Comparison of ENCODE assay signal across 31 cellular contexts in genomic region chr1:89746424-89747149, GRCh38.
"Had no signal": no experiment of that assay in that cellular context is flagged by ENCODE, and none has a peak within 500 bp of the region (broad histone marks: within the 10 kb centered on the region; RNA-seq: fewer than 3 reads in every experiment).

No MANE protein-coding gene starts in this region.

- FAIRE-seq: endometrium, pancreas, small intestine had no signal

- DNase-seq: activated B cell treated with CpG ODN at 0.5 μM for 24 hours; activated CD8-positive, alpha-beta memory T cell treated with anti-CD3 and anti-CD28 coated beads, Interleukin-2, amount 50 U/mL, for 48 hours; activated gamma-delta T cell treated with Interleukin-2 at 50 U/mL for 16 hours; activated naive CD4-positive, alpha-beta T cell treated with anti-CD3 and anti-CD28 coated beads, Interleukin-2, amount 50 U/mL, for 16 hours; adrenal gland; aorta; body of pancreas; cerebellar nuclear complex; colonic mucosa; effector CD8-positive, alpha-beta T cell; esophagus squamous epithelium; foreskin melanocyte; kidney glomerular epithelial cell; lower lobe of right lung; mesenchymal stem cell; naive thymus-derived CD8-positive, alpha-beta T cell; nucleus accumbens; pancreas; retina; sigmoid colon; small intestine; stimulated activated CD4-positive, alpha-beta T cell treated with anti-CD3 and anti-CD28 coated beads, Interleukin-4, amount 100 ng/mL, for 24 hours had no signal

- ATAC-seq: body of pancreas; left lobe of liver; lower lobe of right lung; naive thymus-derived CD8-positive, alpha-beta T cell; pancreas; SK-N-SH treated with all-trans-retinoic acid at 6 μM for 48 hours; stimulated activated memory B cell treated with anti-CD40 and anti-IgM and Interleukin-4, amounts not matched to agents 10 μg/mL and 1 μg/mL and 100 μg/mL, for 72 hours had no signal

- H3K27ac ChIP-seq: adrenal gland, body of pancreas, cardiac muscle cell, colonic mucosa, epithelial cell of prostate, esophagus squamous epithelium, lower lobe of right lung, pancreas, prostate gland, sigmoid colon, tibial nerve had no signal

- H3K4me1 Mint-ChIP-seq: activated B cell treated with CpG ODN at 0.5 μM for 24 hours; neural crest cell; stimulated activated memory B cell treated with anti-CD40 and anti-IgM and Interleukin-4, amounts not matched to agents 10 μg/mL and 1 μg/mL and 100 μg/mL, for 72 hours had no signal

- H3K4me3 ChIP-seq: adrenal gland, body of pancreas, cardiac muscle cell, colonic mucosa, esophagus squamous epithelium, lower lobe of right lung, pancreas, prostate gland, sigmoid colon, tibial nerve had no signal

- H3K9me3 ChIP-seq: adrenal gland, body of pancreas, colonic mucosa, esophagus squamous epithelium, lower lobe of right lung, pancreas, prostate gland, sigmoid colon, tibial nerve had no signal

- H3K4me1 ChIP-seq: body of pancreas, colonic mucosa, esophagus squamous epithelium, lower lobe of right lung, pancreas, prostate gland, sigmoid colon, tibial nerve had no signal

- H3K27ac Mint-ChIP-seq: activated B cell treated with CpG ODN at 0.5 μM for 24 hours; stimulated activated memory B cell treated with anti-CD40 and anti-IgM and Interleukin-4, amounts not matched to agents 10 μg/mL and 1 μg/mL and 100 μg/mL, for 72 hours had no signal

- H3K4me3 Mint-ChIP-seq: activated B cell treated with CpG ODN at 0.5 μM for 24 hours; naive thymus-derived CD8-positive, alpha-beta T cell; neural crest cell; stimulated activated memory B cell treated with anti-CD40 and anti-IgM and Interleukin-4, amounts not matched to agents 10 μg/mL and 1 μg/mL and 100 μg/mL, for 72 hours had no signal

- H3K36me3 ChIP-seq: adrenal gland, cardiac muscle cell, colonic mucosa, esophagus squamous epithelium, lower lobe of right lung, pancreas, prostate gland, sigmoid colon, tibial nerve had no signal

- H3K27me3 Mint-ChIP-seq: activated B cell treated with CpG ODN at 0.5 μM for 24 hours; naive thymus-derived CD8-positive, alpha-beta T cell; stimulated activated memory B cell treated with anti-CD40 and anti-IgM and Interleukin-4, amounts not matched to agents 10 μg/mL and 1 μg/mL and 100 μg/mL, for 72 hours had no signal

- H3K9me3 Mint-ChIP-seq: activated B cell treated with CpG ODN at 0.5 μM for 24 hours; neural crest cell; stimulated activated memory B cell treated with anti-CD40 and anti-IgM and Interleukin-4, amounts not matched to agents 10 μg/mL and 1 μg/mL and 100 μg/mL, for 72 hours had no signal

- H3K36me3 Mint-ChIP-seq: stimulated activated memory B cell treated with anti-CD40 and anti-IgM and Interleukin-4, amounts not matched to agents 10 μg/mL and 1 μg/mL and 100 μg/mL, for 72 hours had no signal

- H3K27me3 ChIP-seq: adrenal gland, body of pancreas, cardiac muscle cell, colonic mucosa, pancreas, sigmoid colon, tibial nerve had no signal
